Comparison of ENCODE assay signal across 10 cellular contexts in the genomic region with DNA sequence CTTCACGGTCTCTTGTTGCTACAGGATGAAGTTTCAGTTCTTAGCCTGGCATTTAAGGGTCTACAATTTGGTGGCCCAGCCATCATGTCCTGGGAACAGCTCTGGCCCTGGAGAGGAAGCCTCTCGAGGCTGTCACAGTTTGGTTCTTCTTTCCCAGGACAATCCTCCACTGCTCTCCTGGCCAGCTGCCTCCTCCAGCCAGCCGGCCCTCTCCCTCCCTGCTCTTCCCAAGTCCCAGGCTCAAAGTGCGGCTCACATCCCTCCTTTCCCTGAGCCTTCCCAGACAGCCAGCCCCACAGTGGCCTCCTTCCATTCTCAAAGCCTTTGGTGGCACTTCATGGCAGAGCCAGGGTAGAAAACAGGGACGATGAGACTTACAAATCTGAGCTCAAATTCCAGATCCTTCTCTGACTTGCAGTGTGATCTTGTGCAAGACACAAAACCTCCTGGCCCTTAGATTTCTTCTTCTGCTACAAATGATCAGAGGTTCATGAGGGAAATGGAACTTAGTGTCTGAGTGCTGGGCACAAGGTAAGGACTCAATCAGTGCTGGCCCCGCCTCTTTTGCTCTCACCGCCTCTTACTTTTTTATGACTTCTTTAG.
DNase-seq lines count a peak whose midpoint lies in the region; ATAC-seq and TF ChIP-seq lines count a peak whose summit lies in the region.
"Had no signal": no experiment of that assay in that cellular context is flagged by ENCODE, and none has a peak within 500 bp of the region (broad histone marks: within the 10 kb centered on the region; RNA-seq: fewer than 3 reads in every experiment).

No MANE protein-coding gene starts in this region.

- no peaks in the 10 kb centered on the region for H3K4me1 ChIP-seq in left lung

- peak; percentile 2 for DNase-seq in HT-29 (ENCODE audit: low spot score)
- DNase-seq in left lung, result peak in 1 of 2 donors; percentile 46
- no peak for DNase-seq in occipital lobe (lab: John Stamatoyannopoulos, UW)
- no peak for DNase-seq in stimulated activated CD4-positive, alpha-beta T cell treated with anti-CD3 and anti-CD28 coated beads, Interleukin-2, amount 100 ng/mL, for 24 hours

- no peak for TF ChIP-seq CTCF in left lung (IDR thresholded peaks at IDR 0.05)

- H3K27me3 ChIP-seq in left lung, result no peaks in the 10 kb centered on the region
- H3K27me3 ChIP-seq: neutrophil had no signal

- ATAC-seq in left lung (no peak), HG02759 (IDR thresholded peaks at IDR 0.05; ENCODE audit: unreplicated experiment) (no peak), HG02642 (IDR thresholded peaks at IDR 0.05; ENCODE audit: poor library complexity, unreplicated experiment) (no peak)

- intact Hi-C loops in left lung (cut with DNase I), result no loop called here

- H3K27ac ChIP-seq in cingulate gyrus (ENCODE audit: low read depth, low read length) (peak overlapping the region; percentile 67), left lung (peak overlapping the region; percentile 29 to 46), temporal lobe (ENCODE audit: low read depth, low read length) (peak overlapping the region; percentile 65)
- H3K27ac ChIP-seq: neutrophil, SK-N-MC had no signal

- H3K4me3 ChIP-seq in left lung, result no peak overlapping the region
- H3K4me3 ChIP-seq: SK-N-MC had no signal

- H3K36me3 ChIP-seq in left lung, result no peaks in the 10 kb centered on the region
- H3K36me3 ChIP-seq: neutrophil had no signal

- H3K9me3 ChIP-seq in left lung, result no peaks in the 10 kb centered on the region
- H3K9me3 ChIP-seq: neutrophil had no signal
